In the genomic region with DNA sequence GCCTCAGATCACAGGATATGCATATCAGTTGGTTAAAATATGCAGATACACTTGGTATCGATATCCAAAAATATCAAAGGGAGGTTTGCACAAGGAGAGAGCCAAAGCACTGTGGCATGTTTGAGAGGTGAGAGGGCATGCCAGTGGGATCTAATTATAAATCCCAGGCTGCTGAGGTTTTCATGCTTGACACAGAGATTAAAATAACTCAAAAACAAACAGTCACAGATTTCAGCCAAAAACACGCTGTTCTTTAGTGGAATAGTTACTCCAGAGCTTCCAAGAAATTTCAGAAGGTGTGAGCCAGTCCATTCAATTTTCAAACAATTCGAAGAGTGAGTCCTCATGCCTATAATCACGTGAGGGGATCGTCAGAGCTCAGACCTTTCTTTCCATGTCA, we compare ENCODE assay signal across 25 cellular contexts.
"Had no signal": no experiment of that assay in that cellular context is flagged by ENCODE, and none has a peak within 500 bp of the region (broad histone marks: within the 10 kb centered on the region; RNA-seq: fewer than 3 reads in every experiment).

No MANE protein-coding gene starts in this region.

- H3K9me3 ChIP-seq: colonic mucosa, esophagus squamous epithelium, left lung, right lobe of liver, thyroid gland had no signal

- FAIRE-seq: bronchial epithelial cell, endometrium, frontal cortex, islet of Langerhans, small intestine had no signal

- H3K27ac ChIP-seq: colonic mucosa, epithelial cell of prostate, esophagus squamous epithelium, left lung, right lobe of liver, thyroid gland had no signal

- ATAC-seq: activated CD4-positive, alpha-beta T cell treated with anti-CD3 and anti-CD28 coated beads for 36 hours; activated naive CD4-positive, alpha-beta T cell treated with anti-CD3 and anti-CD28 coated beads, Interleukin-2, amount 50 U/mL, for 72 hours; activated T-cell treated with anti-CD3 and anti-CD28 coated beads, Interleukin-2, amount 50 U/mL, for 72 hours; left lung; right lobe of liver; stimulated activated effector memory CD8-positive, alpha-beta T cell treated with anti-CD3 and anti-CD28 coated beads, Interleukin-12 subunit alpha, Interleukin-12 subunit beta, amount 100 ng/mL, for 72 hours; stimulated activated naive CD8-positive, alpha-beta T cell treated with anti-CD3 and anti-CD28 coated beads, Interleukin-15, amount 100 ng/mL, for 72 hours had no signal

- H3K4me1 ChIP-seq: left lung, right lobe of liver, thyroid gland had no signal

- H3K27me3 ChIP-seq: colonic mucosa, right lobe of liver, thyroid gland had no signal

- DNase-seq: activated CD4-positive, alpha-beta T cell treated with anti-CD3 and anti-CD28 coated beads for 36 hours; activated CD4-positive, alpha-beta T cell treated with anti-CD3 and anti-CD28 coated beads, Interleukin-2, amount 50 U/mL, for 4 hours; activated CD4-positive, CD25-positive, alpha-beta regulatory T cell; activated naive CD4-positive, alpha-beta T cell; activated T-cell treated with anti-CD3 and anti-CD28 coated beads for 4 hours; activated T-cell treated with anti-CD3 and anti-CD28 coated beads, Interleukin-2, amount 50 U/mL, for 72 hours; colonic mucosa; effector CD8-positive, alpha-beta T cell; esophagus squamous epithelium; left lung; mesendoderm; right lobe of liver; small intestine; stimulated activated CD4-positive, alpha-beta T cell treated with anti-CD3 and anti-CD28 coated beads, Interleukin-4, amount 100 ng/mL, for 24 hours; stimulated activated naive CD8-positive, alpha-beta T cell treated with anti-CD3 and anti-CD28 coated beads, Interleukin-15, amount 100 ng/mL, for 72 hours; substantia nigra; thyroid gland had no signal

- H3K4me3 ChIP-seq: colonic mucosa, esophagus squamous epithelium, left lung, lung, right lobe of liver, thyroid gland had no signal

- H3K36me3 ChIP-seq: colonic mucosa, esophagus squamous epithelium, left lung, right lobe of liver, thyroid gland had no signal
